In the genomic region with DNA sequence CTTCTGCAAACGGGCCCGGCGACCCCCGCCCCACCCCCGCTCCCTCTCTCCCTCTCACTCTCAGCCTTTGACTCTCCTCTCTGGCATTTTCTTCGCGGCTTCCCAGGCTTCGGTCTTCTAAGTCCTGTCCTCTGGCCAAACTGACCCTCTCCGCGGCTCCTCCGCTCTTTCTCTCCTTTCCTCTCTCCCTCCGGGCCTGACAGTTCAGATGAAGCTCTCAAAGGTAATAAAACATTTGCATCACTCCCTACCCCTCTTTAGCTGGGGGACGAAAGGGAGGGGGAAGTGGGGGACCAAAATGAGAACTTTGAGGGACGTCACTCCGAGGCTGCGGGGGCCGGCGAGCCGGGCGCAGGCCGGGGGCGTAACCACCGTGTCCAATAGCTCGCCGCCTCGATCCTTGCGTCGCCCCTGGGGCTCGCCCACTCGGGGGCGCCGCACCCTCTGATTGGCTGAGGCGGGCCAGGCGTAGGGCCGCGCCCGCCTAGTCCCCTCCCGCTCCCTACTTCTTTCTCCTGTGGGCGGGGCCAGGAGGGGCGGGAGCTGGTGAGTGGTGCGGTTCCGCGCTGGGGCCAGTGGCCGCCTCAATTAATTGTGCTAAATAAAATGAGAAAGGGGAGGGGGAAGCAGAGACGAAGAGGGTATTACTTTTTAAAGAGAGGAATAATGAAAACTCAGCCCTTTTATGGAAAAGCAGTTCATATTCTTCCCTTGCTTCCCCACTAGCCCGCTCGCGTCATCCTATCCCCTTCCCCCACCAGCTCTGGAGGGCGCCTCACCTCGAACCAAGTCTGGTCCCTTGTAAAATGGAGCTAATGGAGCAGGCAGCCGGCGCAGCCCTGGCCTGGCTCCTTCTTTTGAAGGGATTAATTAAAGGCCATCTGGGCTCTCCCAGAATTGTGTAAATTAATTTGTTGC, we compare ENCODE assay signal across 8 cellular contexts. TPM values are rescaled to one million over a fixed set of nuclear protein-coding genes. Genes with fewer than 3 reads are reported as not detected.
DNase-seq lines count a peak whose midpoint lies in the region; ATAC-seq and TF ChIP-seq lines count a peak whose summit lies in the region.

Gene NKX6-1 (minus strand): TSS at position 228 of the 918 bp plus-strand sequence. CDS start 1,064 bp downstream, outside the sequence.

- no peak for TF ChIP-seq EP300 in gastroesophageal sphincter (IDR thresholded peaks at IDR 0.05)

- peaks cover 84% of the 10 kb centered on the region for H3K27me3 Mint-ChIP-seq in activated CD4-positive, alpha-beta memory T cell treated with anti-CD3 and anti-CD28 coated beads for 36 hours
- peaks cover 81% of the 10 kb centered on the region for H3K27me3 Mint-ChIP-seq in neural progenitor cell (ENCODE audit: insufficient read depth, low read depth)

- H3F3A ChIP-seq in neural progenitor cell (ENCODE audit: low read depth), result peaks cover 58% of the 10 kb centered on the region

- H3K79me2 ChIP-seq in neural progenitor cell (ENCODE audit: low read depth), result no peaks in the 10 kb centered on the region

- no peak within 1 kb of the TSS for H3K27ac Mint-ChIP-seq in activated CD4-positive, alpha-beta memory T cell treated with anti-CD3 and anti-CD28 coated beads for 36 hours
- H3K27ac Mint-ChIP-seq in neural progenitor cell, result no peak within 1 kb of the TSS

- H3K36me3 Mint-ChIP-seq in activated CD4-positive, alpha-beta memory T cell treated with anti-CD3 and anti-CD28 coated beads for 36 hours, result peaks cover 14% of the 10 kb centered on the region
- no peaks in the 10 kb centered on the region for H3K36me3 Mint-ChIP-seq in neural progenitor cell

- CTCF ChIA-PET in activated CD4-positive, alpha-beta memory T cell treated with anti-CD3 and anti-CD28 coated beads for 36 hours (lab: Charles Lee), result no interaction called here

- peak within 1 kb of the TSS; percentile 87 for H2AFZ ChIP-seq in neural progenitor cell (replicated peaks)

- H3K4me3 ChIP-seq in gastroesophageal sphincter (peak within 1 kb of the TSS; percentile 59 to 88), neural progenitor cell (peak within 1 kb of the TSS; percentile 60)

- 0 to 2% methylated on average over 4 to 19 of the region's 52 CpGs for WGBS in gastroesophageal sphincter (ENCODE audit: low coverage in 1 of 2), 2 donors

- peak within 1 kb of the TSS; percentile 85 for H3K4me2 ChIP-seq in neural progenitor cell

- peak; percentile 91 to 94 for TF ChIP-seq POLR2A in gastroesophageal sphincter (IDR thresholded peaks at IDR 0.05)

- POLR2A ChIA-PET in activated CD4-positive, alpha-beta memory T cell treated with anti-CD3 and anti-CD28 coated beads for 36 hours (lab: Charles Lee), result interaction anchor here (0.6 kb wide), 1 partner anchor 80 kb away, joined by 3 read pairs; no protein-coding TSS in a partner anchor

- H3K27ac ChIP-seq in gastroesophageal sphincter (peak within 1 kb of the TSS; percentile 94 to 98 (median 96)), neural progenitor cell (no peak within 1 kb of the TSS)

- ATAC-seq in gastroesophageal sphincter (peak; percentile 96), HG03045 (IDR thresholded peaks at IDR 0.05; ENCODE audit: unreplicated experiment) (no peak)

- H3K9me3 Mint-ChIP-seq in activated CD4-positive, alpha-beta memory T cell treated with anti-CD3 and anti-CD28 coated beads for 36 hours, result peaks cover 4% of the 10 kb centered on the region
- H3K9me3 Mint-ChIP-seq in neural progenitor cell, result no peaks in the 10 kb centered on the region

- DNase-seq in NCI-H1436 (lab: John Stamatoyannopoulos, UW), result peak; percentile 94
- peak; percentile 30 for DNase-seq in activated CD4-positive, alpha-beta memory T cell treated with anti-CD3 and anti-CD28 coated beads for 36 hours
- peak; percentile 99 for DNase-seq in neural progenitor cell (ENCODE audit: low spot score)
- DNase-seq in activated effector memory CD4-positive, alpha-beta T cell treated with anti-CD3 and anti-CD28 coated beads, Interleukin-2, amount 50 U/mL, for 16 hours, result no peak
- no peak for DNase-seq in UCSD-AML1 (lab: John Stamatoyannopoulos, UW; ENCODE audit: unreplicated experiment)

- intact Hi-C loops in activated CD4-positive, alpha-beta memory T cell treated with anti-CD3 and anti-CD28 coated beads for 36 hours (cut with micrococcal nuclease), result loop anchor here (5.0 kb wide), 1 partner anchor 83 kb away; the partner anchor contains the start of gene CDS1

- peaks cover 22% of the 10 kb centered on the region for H3K4me1 ChIP-seq in ES-I3 (ENCODE audit: insufficient read depth, low read length)
- H3K4me1 ChIP-seq in gastroesophageal sphincter, result peaks cover 0 to 49% (median 0%) of the 10 kb centered on the region in 3 donors
- H3K4me1 ChIP-seq in neural progenitor cell, result peaks cover 51% of the 10 kb centered on the region

- H3K27me3 ChIP-seq in gastroesophageal sphincter (peaks cover 95% of the 10 kb centered on the region), neural progenitor cell (peaks cover 99% of the 10 kb centered on the region)

- peak within 1 kb of the TSS; percentile 65; the same call in 1 of the 2 replicates for H3K9ac ChIP-seq in ES-I3 (ENCODE audit: low read depth, low read length)
- no peak within 1 kb of the TSS for H3K9ac ChIP-seq in neural progenitor cell

- peak within 1 kb of the TSS; percentile 59 for H3K4me3 Mint-ChIP-seq in activated CD4-positive, alpha-beta memory T cell treated with anti-CD3 and anti-CD28 coated beads for 36 hours
- H3K4me3 Mint-ChIP-seq in neural progenitor cell, result peak within 1 kb of the TSS; percentile 85

- H3K9me3 ChIP-seq in ES-I3 (ENCODE audit: control insufficient read depth, insufficient read depth, low read length) (no peaks in the 10 kb centered on the region), gastroesophageal sphincter (no peaks in the 10 kb centered on the region), neural progenitor cell (ENCODE audit: low read depth) (no peaks in the 10 kb centered on the region)

- H3K36me3 ChIP-seq in ES-I3 (ENCODE audit: insufficient read depth, low read length) (no peaks in the 10 kb centered on the region), gastroesophageal sphincter (peaks cover 0 to 13% of the 10 kb centered on the region in 2 donors), neural progenitor cell (no peaks in the 10 kb centered on the region)

- peaks cover 15% of the 10 kb centered on the region for H3K4me1 Mint-ChIP-seq in activated CD4-positive, alpha-beta memory T cell treated with anti-CD3 and anti-CD28 coated beads for 36 hours (ENCODE audit: low read depth)
- peaks cover 42% of the 10 kb centered on the region for H3K4me1 Mint-ChIP-seq in neural progenitor cell

- TF ChIP-seq CTCF in gastroesophageal sphincter (IDR thresholded peaks at IDR 0.05), result no peak
- TF ChIP-seq CTCF in neural progenitor cell (IDR thresholded peaks at IDR 0.05), result no peak

- H4K20me1 ChIP-seq in neural progenitor cell (ENCODE audit: low read depth), result peaks cover 70% of the 10 kb centered on the region

RNA-seq across cellular contexts. Expression of gene NKX6-1, which starts in this region (rescaled TPM):
- not detected for total RNA-seq in activated CD4-positive, alpha-beta memory T cell treated with anti-CD3 and anti-CD28 coated beads for 36 hours
- 100 to 1,000 TPM in 1 of 4 donors, 10 to 100 TPM in 2, 1 to 10 TPM in 1; 6.2 to 102 (median 65.8) TPM for total RNA-seq in gastroesophageal sphincter
- 0.79 and 1.1 TPM in 2 replicates for total RNA-seq in neural progenitor cell (ENCODE audit: low replicate concordance)

Comparison
In these comparisons a context has a peak if more than half of its experiments do, and no peak if none do; other contexts are left out.
1. Peak in DNase-seq in activated CD4-positive, alpha-beta memory T cell treated with anti-CD3 and anti-CD28 coated beads for 36 hours; RNA of the gene not detected or under 1 TPM.
2. DNase-seq: peak in NCI-H1436 (single experiment) and neural progenitor cell (single experiment); none in activated effector memory CD4-positive, alpha-beta T cell treated with anti-CD3 and anti-CD28 coated beads, Interleukin-2, amount 50 U/mL, for 16 hours (single experiment) and UCSD-AML1 (single experiment).